Comparison of ENCODE assay signal across 7 cellular contexts in the genomic region with DNA sequence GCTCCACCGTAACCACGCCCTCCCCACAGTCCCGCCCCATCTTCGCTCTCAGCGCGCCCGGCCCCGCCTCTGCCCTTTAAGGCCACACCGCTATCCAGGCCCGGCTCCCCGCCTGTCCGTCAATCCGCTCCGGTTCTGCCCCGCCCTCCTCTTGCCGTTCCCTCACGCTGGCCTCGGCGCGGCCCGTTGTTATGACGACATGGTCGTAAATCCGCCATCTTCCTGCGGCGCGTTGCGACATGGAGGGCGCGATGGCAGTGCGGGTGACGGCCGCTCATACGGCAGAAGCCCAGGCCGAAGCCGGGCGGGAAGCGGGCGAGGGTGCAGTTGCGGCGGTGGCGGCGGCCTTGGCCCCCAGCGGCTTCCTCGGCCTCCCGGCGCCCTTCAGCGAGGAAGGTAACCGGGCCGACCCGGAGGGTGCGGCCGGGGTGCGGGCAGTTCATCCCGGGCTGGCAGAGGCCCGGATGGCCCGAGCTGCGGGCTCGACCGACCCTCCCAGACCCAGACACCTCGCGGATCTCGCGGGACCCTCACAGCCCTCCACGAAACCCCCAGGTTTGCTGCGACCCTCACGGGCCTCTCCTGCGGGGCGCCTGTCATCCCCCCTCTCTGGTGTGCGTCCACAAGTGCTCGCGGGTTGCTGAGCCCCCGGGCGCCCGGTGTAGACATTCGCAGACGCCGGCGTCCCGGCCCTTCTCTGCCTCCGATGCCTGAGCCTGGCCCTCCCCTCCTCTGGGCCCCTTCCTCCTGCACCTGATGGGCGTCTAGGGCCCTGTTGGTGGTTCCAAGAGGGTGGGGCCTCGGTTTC. TPM values are rescaled to one million over a fixed set of nuclear protein-coding genes. Genes with fewer than 3 reads are reported as not detected.
DNase-seq lines count a peak whose midpoint lies in the region; ATAC-seq, FAIRE-seq and TF ChIP-seq lines count a peak whose summit lies in the region.

A gene with protein sequence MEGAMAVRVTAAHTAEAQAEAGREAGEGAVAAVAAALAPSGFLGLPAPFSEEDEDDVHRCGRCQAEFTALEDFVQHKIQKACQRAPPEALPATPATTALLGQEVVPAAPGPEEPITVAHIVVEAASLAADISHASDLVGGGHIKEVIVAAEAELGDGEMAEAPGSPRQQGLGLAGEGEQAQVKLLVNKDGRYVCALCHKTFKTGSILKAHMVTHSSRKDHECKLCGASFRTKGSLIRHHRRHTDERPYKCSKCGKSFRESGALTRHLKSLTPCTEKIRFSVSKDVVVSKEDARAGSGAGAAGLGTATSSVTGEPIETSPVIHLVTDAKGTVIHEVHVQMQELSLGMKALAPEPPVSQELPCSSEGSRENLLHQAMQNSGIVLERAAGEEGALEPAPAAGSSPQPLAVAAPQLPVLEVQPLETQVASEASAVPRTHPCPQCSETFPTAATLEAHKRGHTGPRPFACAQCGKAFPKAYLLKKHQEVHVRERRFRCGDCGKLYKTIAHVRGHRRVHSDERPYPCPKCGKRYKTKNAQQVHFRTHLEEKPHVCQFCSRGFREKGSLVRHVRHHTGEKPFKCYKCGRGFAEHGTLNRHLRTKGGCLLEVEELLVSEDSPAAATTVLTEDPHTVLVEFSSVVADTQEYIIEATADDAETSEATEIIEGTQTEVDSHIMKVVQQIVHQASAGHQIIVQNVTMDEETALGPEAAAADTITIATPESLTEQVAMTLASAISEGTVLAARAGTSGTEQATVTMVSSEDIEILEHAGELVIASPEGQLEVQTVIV (plus strand): TSS at position 217 of the 808 bp plus-strand sequence. CDS start 23 bp downstream, at position 240.

- WGBS in body of pancreas, 2 donors = 0% methylated on average over 11 to 75 of the region's 83 CpGs
- 0% methylated on average over 83 of the region's 83 CpGs for WGBS in sigmoid colon, 2 donors

- H3K27ac ChIP-seq in body of pancreas (peak within 1 kb of the TSS; percentile 33 to 81 (median 73)), sigmoid colon (peak within 1 kb of the TSS; percentile 85 to 95 (median 92))

- ATAC-seq in GM18519 (IDR thresholded peaks at IDR 0.05; ENCODE audit: low FRiP score, unreplicated experiment) (peak; percentile 86), HG03060 (IDR thresholded peaks at IDR 0.05; ENCODE audit: low read depth, unreplicated experiment) (peak; percentile 91), body of pancreas (peak; percentile 99)

- TF ChIP-seq POLR2A in body of pancreas (IDR thresholded peaks at IDR 0.05) (peak; percentile 90 to 92 (median 92)), sigmoid colon (IDR thresholded peaks at IDR 0.05) (peak; percentile 88 to 92)

- TF ChIP-seq EP300 in sigmoid colon (IDR thresholded peaks at IDR 0.05) = peak in 1 of 4 donors; percentile 37

- peak; percentile 80 for FAIRE-seq in TTC549 (lab: Jason Lieb, UNC)

- H3K4me1 ChIP-seq in body of pancreas (peaks cover 32% of the 10 kb centered on the region), sigmoid colon (peaks cover 0 to 33% (median 26%) of the 10 kb centered on the region in 4 donors)

- no peaks in the 10 kb centered on the region for H3K27me3 ChIP-seq in body of pancreas
- H3K27me3 ChIP-seq in sigmoid colon = no peaks in the 10 kb centered on the region

- intact Hi-C loops in body of pancreas (cut with DNase I) (no loop called here), sigmoid colon (cut with DNase I) (loop anchor here (1.0 to 5.0 kb wide), 3 partner anchors 28 to 69 kb away; a partner anchor contains a TSS)

- TF ChIP-seq CTCF in body of pancreas (IDR thresholded peaks at IDR 0.05) = peak in 3 of 7 experiments; percentile 10 to 33 (median 31)
- no peak for TF ChIP-seq CTCF in sigmoid colon (IDR thresholded peaks at IDR 0.05)

- H3K9me3 ChIP-seq in body of pancreas = no peaks in the 10 kb centered on the region
- no peaks in the 10 kb centered on the region for H3K9me3 ChIP-seq in sigmoid colon

- H3K4me3 ChIP-seq in body of pancreas (peak within 1 kb of the TSS; percentile 45 to 75), sigmoid colon (peak within 1 kb of the TSS; percentile 80 to 98 (median 98))

- H3K36me3 ChIP-seq in body of pancreas (replicated peaks in 1 of 2; ENCODE audit: insufficient read depth in 1 of 2, low read depth in 2 of 2) = no peaks in the 10 kb centered on the region
- peaks cover 5 to 18% (median 7%) of the 10 kb centered on the region in 4 donors for H3K36me3 ChIP-seq in sigmoid colon

- DNase-seq in NCI-H2107 (lab: John Stamatoyannopoulos, UW) (peak; percentile 96), body of pancreas (peak; percentile 100), iPS DF 19.7 (ENCODE audit: low read depth, low spot score) (peak; percentile 98), sigmoid colon (peak; percentile 100)

RNA-seq across cellular contexts. Expression of the gene that starts here (rescaled TPM):
- 10 to 100 TPM; 22.3 to 48.1 TPM for total RNA-seq in body of pancreas
- total RNA-seq in sigmoid colon = 10 to 100 TPM; 17.4 to 26.9 (median 22.0) TPM
- 10 to 100 TPM; 10.8 to 25.3 (median 13.4) TPM for polyA plus RNA-seq in sigmoid colon

Comparison
In these comparisons a context has a peak if more than half of its experiments do, and no peak if none do; other contexts are left out.
1. Peak in every context shown above with its lines: DNase-seq, ATAC-seq, H3K4me3 ChIP-seq and H3K27ac ChIP-seq.